Comparison of ENCODE assay signal across 8 cellular contexts in the genomic region with DNA sequence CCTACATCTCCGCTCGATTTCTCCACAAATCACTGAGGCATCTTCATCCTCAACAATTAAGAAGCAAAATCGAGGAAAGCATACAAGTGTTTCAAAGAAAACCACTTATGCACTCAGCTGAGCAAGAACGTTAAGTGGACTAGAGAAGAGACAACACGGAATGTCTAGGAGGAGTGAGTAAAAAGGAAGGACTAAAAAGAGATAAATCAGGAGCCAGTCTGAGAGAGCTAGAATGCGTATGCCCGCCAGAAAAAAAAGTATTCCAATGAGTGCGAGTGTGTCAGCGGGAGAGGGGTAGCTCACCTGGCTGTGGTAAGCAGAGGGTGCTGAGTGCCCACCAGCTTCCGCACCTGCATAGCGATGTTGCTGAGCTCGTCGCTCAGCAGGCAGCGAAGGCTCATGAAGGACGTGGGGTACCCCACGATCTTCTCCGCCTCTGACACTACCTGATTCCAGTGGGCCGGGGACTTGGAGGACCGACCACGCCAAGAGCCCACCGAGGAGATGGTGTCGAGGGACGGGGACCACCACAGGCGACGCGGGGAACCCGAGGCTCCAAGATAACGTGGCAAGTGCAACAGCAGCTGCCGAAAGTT. TPM values are rescaled to one million over a fixed set of nuclear protein-coding genes. Genes with fewer than 3 reads are reported as not detected.
DNase-seq lines count a peak whose midpoint lies in the region; ATAC-seq and TF ChIP-seq lines count a peak whose summit lies in the region.

No MANE protein-coding gene starts in this region.

- no peaks in the 10 kb centered on the region for H3K27me3 Mint-ChIP-seq in activated CD4-positive, alpha-beta T cell treated with anti-CD3 and anti-CD28 coated beads, Interleukin-2, amount 10 ng/mL, durations not matched to agents 7 days and 5 days
- H3K27me3 Mint-ChIP-seq in naive thymus-derived CD8-positive, alpha-beta T cell, result no peaks in the 10 kb centered on the region

- H3K27ac ChIP-seq in esophagus squamous epithelium, result peak overlapping the region; percentile 81 to 94 (median 94)

- peak overlapping the region; percentile 83 to 96 (median 88) for H3K4me3 ChIP-seq in esophagus squamous epithelium

- DNase-seq in stimulated activated CD4-positive, alpha-beta T cell treated with anti-CD3 and anti-CD28 coated beads, Interleukin-15, amount 100 ng/mL, for 1 hour (ENCODE audit: low read depth in 1 of 2, low spot score in 1 of 2), result peak; percentile 2 to 8
- DNase-seq in stimulated activated CD4-positive, alpha-beta T cell treated with anti-CD3 and anti-CD28 coated beads, Interleukin-4, amount 100 ng/mL, for 24 hours, result no peak
- DNase-seq in NCI-H146 treated with DMSO at 0.1 percent for 48 hours (lab: John Stamatoyannopoulos, UW; ENCODE audit: unreplicated experiment) (peak; percentile 32), esophagus squamous epithelium (lab: John Stamatoyannopoulos, UW) (no peak), COR-L47 (lab: John Stamatoyannopoulos, UW) (no peak)
- no peak for DNase-seq in activated CD4-positive, alpha-beta T cell treated with anti-CD3 and anti-CD28 coated beads, Interleukin-2, amount 10 ng/mL, durations not matched to agents 7 days and 5 days
- peak in 7 of 10 donors; percentile 10 to 70 (median 26) for DNase-seq in naive thymus-derived CD8-positive, alpha-beta T cell

- intact Hi-C loops in esophagus squamous epithelium (cut with DNase I), result no loop called here

- H3K4me1 ChIP-seq in esophagus squamous epithelium, result peaks cover 4 to 24% (median 9%) of the 10 kb centered on the region in 3 donors

- H3K36me3 Mint-ChIP-seq in activated CD4-positive, alpha-beta T cell treated with anti-CD3 and anti-CD28 coated beads, Interleukin-2, amount 10 ng/mL, durations not matched to agents 7 days and 5 days (ENCODE audit: low read depth), result peaks cover 3% of the 10 kb centered on the region
- H3K36me3 Mint-ChIP-seq in naive thymus-derived CD8-positive, alpha-beta T cell, result peaks cover 0 to 10% (median 0%) of the 10 kb centered on the region in 3 donors

- H3K9me3 Mint-ChIP-seq in activated CD4-positive, alpha-beta T cell treated with anti-CD3 and anti-CD28 coated beads, Interleukin-2, amount 10 ng/mL, durations not matched to agents 7 days and 5 days, result no peaks in the 10 kb centered on the region
- H3K9me3 Mint-ChIP-seq in naive thymus-derived CD8-positive, alpha-beta T cell, result no peaks in the 10 kb centered on the region

- no peak for TF ChIP-seq POLR2A in esophagus squamous epithelium (IDR thresholded peaks at IDR 0.05)

- H3K36me3 ChIP-seq in esophagus squamous epithelium, result no peaks in the 10 kb centered on the region

- CTCF ChIA-PET in activated CD4-positive, alpha-beta T cell treated with anti-CD3 and anti-CD28 coated beads, Interleukin-2, amount 10 ng/mL, durations not matched to agents 7 days and 5 days (lab: Charles Lee), result interaction anchor here (0.6 to 1.2 kb wide), 6 partner anchors 14 to 430 kb away, joined by 3 read pairs; no protein-coding TSS in a partner anchor

- TF ChIP-seq CTCF in esophagus squamous epithelium (IDR thresholded peaks at IDR 0.05), result no peak

- H3K27ac Mint-ChIP-seq in activated CD4-positive, alpha-beta T cell treated with anti-CD3 and anti-CD28 coated beads, Interleukin-2, amount 10 ng/mL, durations not matched to agents 7 days and 5 days, result peak overlapping the region; percentile 89
- peak overlapping the region; percentile 96 to 98 (median 97) for H3K27ac Mint-ChIP-seq in naive thymus-derived CD8-positive, alpha-beta T cell

- H3K4me1 Mint-ChIP-seq in activated CD4-positive, alpha-beta T cell treated with anti-CD3 and anti-CD28 coated beads, Interleukin-2, amount 10 ng/mL, durations not matched to agents 7 days and 5 days, result peaks cover 17% of the 10 kb centered on the region
- peaks cover 13 to 31% (median 27%) of the 10 kb centered on the region in 4 donors for H3K4me1 Mint-ChIP-seq in naive thymus-derived CD8-positive, alpha-beta T cell

- H3K9me3 ChIP-seq in esophagus squamous epithelium, result no peaks in the 10 kb centered on the region

- POLR2A ChIA-PET in activated CD4-positive, alpha-beta T cell treated with anti-CD3 and anti-CD28 coated beads, Interleukin-2, amount 10 ng/mL, durations not matched to agents 7 days and 5 days (lab: Charles Lee), result interaction anchor here (0.7 kb wide), 1 partner anchor 78 kb away, joined by 3 read pairs; no protein-coding TSS in a partner anchor
- POLR2A ChIA-PET in naive thymus-derived CD8-positive, alpha-beta T cell (lab: Charles Lee), result interaction anchor here (0.5 to 3.0 kb wide), 15 partner anchors 10 to 1999 kb away, joined by 3 to 28 read pairs (median 4); a partner anchor contains a TSS

- no peaks in the 10 kb centered on the region for H3K27me3 ChIP-seq in esophagus squamous epithelium

- peak; percentile 13 for ATAC-seq in HG02610 (IDR thresholded peaks at IDR 0.05; ENCODE audit: unreplicated experiment)
- ATAC-seq in naive thymus-derived CD8-positive, alpha-beta T cell, result peak; percentile 38 to 48

- WGBS in esophagus squamous epithelium, 2 donors, result 0 to 1% methylated on average over 17 to 18 of the region's 29 CpGs

- H3K4me3 Mint-ChIP-seq in activated CD4-positive, alpha-beta T cell treated with anti-CD3 and anti-CD28 coated beads, Interleukin-2, amount 10 ng/mL, durations not matched to agents 7 days and 5 days, result peak overlapping the region; percentile 84
- H3K4me3 Mint-ChIP-seq in naive thymus-derived CD8-positive, alpha-beta T cell, result peak overlapping the region; percentile 92 to 99 (median 98)

RNA-seq across cellular contexts. Expression of a gene that starts 0.6 kb away (rescaled TPM):
- 10 to 100 TPM; 10.9 to 13.9 TPM for total RNA-seq in activated CD4-positive, alpha-beta T cell treated with anti-CD3 and anti-CD28 coated beads, Interleukin-2, amount 10 ng/mL, durations not matched to agents 7 days and 5 days
- 10 to 100 TPM in 3 of 4 donors, 1 to 10 TPM in 1; 7.0 to 15.9 (median 12.3) TPM for total RNA-seq in esophagus squamous epithelium
- 10 to 100 TPM; 14.0 to 16.6 TPM for total RNA-seq in naive thymus-derived CD8-positive, alpha-beta T cell
- polyA plus RNA-seq in naive thymus-derived CD8-positive, alpha-beta T cell, result 10 to 100 TPM; 11.1 to 13.9 (median 12.3) TPM

RNA-seq across cellular contexts. Expression of a gene that starts 31.1 kb away (rescaled TPM):
- under 1 TPM; 0.27 to 0.31 TPM for total RNA-seq in activated CD4-positive, alpha-beta T cell treated with anti-CD3 and anti-CD28 coated beads, Interleukin-2, amount 10 ng/mL, durations not matched to agents 7 days and 5 days
- total RNA-seq in esophagus squamous epithelium, result 1 to 10 TPM in 3 of 4 donors, under 1 TPM in 1; 0.15 to 3.8 (median 1.6) TPM
- 1 to 10 TPM in 1 of 2 experiments, under 1 TPM in 1; 0.82 to 1.4 TPM for total RNA-seq in naive thymus-derived CD8-positive, alpha-beta T cell
- under 1 TPM; 0.05 to 0.39 (median 0.08) TPM for polyA plus RNA-seq in naive thymus-derived CD8-positive, alpha-beta T cell

Comparison
In these comparisons a context has a peak if more than half of its experiments do, and no peak if none do; other contexts are left out.
1. DNase-seq: peak in stimulated activated CD4-positive, alpha-beta T cell treated with anti-CD3 and anti-CD28 coated beads, Interleukin-15, amount 100 ng/mL, for 1 hour (2 of 2), NCI-H146 treated with DMSO at 0.1 percent for 48 hours (single experiment) and naive thymus-derived CD8-positive, alpha-beta T cell (7 of 10); none in stimulated activated CD4-positive, alpha-beta T cell treated with anti-CD3 and anti-CD28 coated beads, Interleukin-4, amount 100 ng/mL, for 24 hours (single experiment), activated CD4-positive, alpha-beta T cell treated with anti-CD3 and anti-CD28 coated beads, Interleukin-2, amount 10 ng/mL, durations not matched to agents 7 days and 5 days (single experiment), esophagus squamous epithelium (single experiment) and COR-L47 (single experiment).